1 cellular context compared by ENCODE assay signal in genomic region chr13:91284335-91284734, GRCh38.
TF ChIP-seq lines count a peak whose summit lies in the region.

No MANE protein-coding gene starts in this region.

TF ChIP-seq in K562, 482 proteins besides CTCF, POLR2A, EP300 and RAD21 (continued from another document):
- TF ChIP-seq, protein P1, sequence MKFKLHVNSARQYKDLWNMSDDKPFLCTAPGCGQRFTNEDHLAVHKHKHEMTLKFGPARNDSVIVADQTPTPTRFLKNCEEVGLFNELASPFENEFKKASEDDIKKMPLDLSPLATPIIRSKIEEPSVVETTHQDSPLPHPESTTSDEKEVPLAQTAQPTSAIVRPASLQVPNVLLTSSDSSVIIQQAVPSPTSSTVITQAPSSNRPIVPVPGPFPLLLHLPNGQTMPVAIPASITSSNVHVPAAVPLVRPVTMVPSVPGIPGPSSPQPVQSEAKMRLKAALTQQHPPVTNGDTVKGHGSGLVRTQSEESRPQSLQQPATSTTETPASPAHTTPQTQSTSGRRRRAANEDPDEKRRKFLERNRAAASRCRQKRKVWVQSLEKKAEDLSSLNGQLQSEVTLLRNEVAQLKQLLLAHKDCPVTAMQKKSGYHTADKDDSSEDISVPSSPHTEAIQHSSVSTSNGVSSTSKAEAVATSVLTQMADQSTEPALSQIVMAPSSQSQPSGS (CRISPR knock-in tag; IDR thresholded peaks at IDR 0.05): peak; percentile 64; the same call in 1 of the 2 replicates
- no peak for TF ChIP-seq NR2C2 (CRISPR knock-in tag; IDR thresholded peaks at IDR 0.05)
- TF ChIP-seq NR2C2 (tag; IDR thresholded peaks at IDR 0.05): no peak
- no peak for TF ChIP-seq TBL1XR1 (IDR thresholded peaks at IDR 0.05; ENCODE audit: low read length in 2 of 2)
- no peak for TF ChIP-seq THRAP3 (IDR thresholded peaks at IDR 0.05; ENCODE audit: borderline replicate concordance)
- TF ChIP-seq SRSF9 (IDR thresholded peaks at IDR 0.05; ENCODE audit: borderline replicate concordance, low read depth, low read length): no peak
- no peak for TF ChIP-seq ZKSCAN1 (IDR thresholded peaks at IDR 0.05; ENCODE audit: low read depth, low read length)
- peak; percentile 86; the same call in 1 of the 2 replicates for TF ChIP-seq ZNF282 (CRISPR knock-in tag; IDR thresholded peaks at IDR 0.05)
- no peak for TF ChIP-seq ZNF134 (CRISPR knock-in tag; conservative IDR thresholded peaks at IDR 0.05)
- TF ChIP-seq PBX2 (CRISPR knock-in tag; IDR thresholded peaks at IDR 0.05; ENCODE audit: low read depth): 0 out of 2 replicates have a peak, but pooled peaks have one; percentile 10
- TF ChIP-seq PBX2 (tag; conservative IDR thresholded peaks at IDR 0.05; ENCODE audit: low read depth): no peak
- no peak for TF ChIP-seq FOXA1 (IDR thresholded peaks at IDR 0.05; ENCODE audit: borderline replicate concordance)
- peak; percentile 86; the same call in 1 of the 2 replicates for TF ChIP-seq IRF2 (CRISPR knock-in tag; IDR thresholded peaks at IDR 0.05)
- TF ChIP-seq CBFA2T2 (conservative IDR thresholded peaks at IDR 0.05): 0 out of 2 replicates have a peak, but pooled peaks have one; percentile 3
